Comparison of ENCODE assay signal across 10 cellular contexts in the genomic region with DNA sequence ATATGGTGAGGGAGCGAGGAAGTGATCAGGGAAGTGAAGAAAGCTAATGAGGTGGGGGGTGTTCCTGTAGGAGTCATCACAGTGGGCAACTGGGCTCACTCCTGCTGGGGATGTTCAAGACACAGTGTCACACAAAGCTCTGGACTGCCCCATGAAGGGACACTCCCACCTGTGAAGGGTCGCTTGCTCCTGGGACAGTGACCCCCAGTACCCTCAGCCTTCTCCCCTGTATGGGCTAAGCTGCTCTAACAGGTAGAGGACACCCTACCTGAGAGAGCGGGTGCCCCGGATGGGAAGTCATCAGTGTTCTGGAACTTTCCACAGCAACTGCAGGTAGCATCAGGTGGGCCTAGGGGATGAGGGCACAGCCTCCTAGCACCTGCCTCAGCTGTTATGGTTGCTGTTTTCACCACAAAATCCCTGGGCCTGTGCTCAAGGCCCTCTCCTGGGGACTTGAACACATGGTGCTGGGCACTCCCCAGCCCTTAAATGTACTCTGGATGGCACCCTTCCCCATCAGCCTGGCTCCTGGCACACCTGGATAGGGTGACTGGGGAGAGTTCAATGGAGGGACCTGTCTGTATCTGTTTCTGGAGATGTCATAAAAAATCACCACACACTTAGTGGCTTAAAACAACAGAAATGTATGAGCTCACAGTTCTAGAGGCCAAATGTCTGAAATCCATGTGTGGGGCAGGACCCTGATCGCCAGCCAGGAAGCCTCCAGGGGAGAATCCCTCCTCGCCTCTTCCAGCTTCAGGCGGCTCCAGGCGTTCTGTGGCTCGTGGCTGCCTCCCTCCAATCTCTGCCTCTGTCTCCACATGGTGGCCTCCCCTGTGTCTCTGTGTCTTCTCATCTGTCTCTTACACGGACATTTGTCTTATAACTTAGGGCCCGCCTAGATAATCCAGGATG.
DNase-seq lines count a peak whose midpoint lies in the region; ATAC-seq and TF ChIP-seq lines count a peak whose summit lies in the region.
"Had no signal": no experiment of that assay in that cellular context is flagged by ENCODE, and none has a peak within 500 bp of the region (broad histone marks: within the 10 kb centered on the region; RNA-seq: fewer than 3 reads in every experiment).

No MANE protein-coding gene starts in this region.

- H3K4me3 Mint-ChIP-seq in chondrocyte (ENCODE audit: unreplicated experiment): no peak overlapping the region
- H3K4me3 Mint-ChIP-seq in stimulated activated naive B cell treated with anti-CD40 and anti-IgM and Interleukin-4, amounts not matched to agents 10 μg/mL and 1 μg/mL and 100 μg/mL, for 72 hours: no peak overlapping the region
- H3K4me3 Mint-ChIP-seq in activated CD8-positive, alpha-beta T cell treated with anti-CD3 and anti-CD28 coated beads, Interleukin-2, amount 10 ng/mL, durations not matched to agents 7 days and 5 days: no peak overlapping the region
- no peak overlapping the region for H3K4me3 Mint-ChIP-seq in GM23338
- H3K4me3 Mint-ChIP-seq: activated naive CD8-positive, alpha-beta T cell treated with anti-CD3 and anti-CD28 coated beads for 36 hours had no signal

- H3K36me3 ChIP-seq in IMR-90 (ENCODE audit: control insufficient read depth, insufficient read depth, low read length) (no peaks in the 10 kb centered on the region), smooth muscle cell (ENCODE audit: low read depth) (no peaks in the 10 kb centered on the region), GM23338 (ENCODE audit: insufficient read depth) (no peaks in the 10 kb centered on the region)

- no peak overlapping the region for H2BK5ac ChIP-seq in IMR-90 (ENCODE audit: low read depth, low read length, poor library complexity, severe bottlenecking)

- H3K27me3 ChIP-seq in IMR-90 (ENCODE audit: control insufficient read depth, insufficient read depth, low read length) (no peaks in the 10 kb centered on the region), smooth muscle cell (ENCODE audit: low read depth) (no peaks in the 10 kb centered on the region), GM23338 (ENCODE audit: insufficient read depth) (no peaks in the 10 kb centered on the region)

- H4K8ac ChIP-seq in IMR-90 (ENCODE audit: low read depth in 2 of 2, low read length in 2 of 2): peak overlapping the region in 1 of 2 experiments; percentile 17; a peak in 1 of 4 replicates

- peak overlapping the region; percentile 27; the same call in 1 of the 2 replicates for H2BK20ac ChIP-seq in IMR-90 (ENCODE audit: low read depth, low read length)

- H3K9ac ChIP-seq in IMR-90 (ENCODE audit: low read depth, low read length) (no peak overlapping the region), smooth muscle cell (ENCODE audit: low read depth) (no peak overlapping the region)

- H3K36me3 Mint-ChIP-seq in chondrocyte (ENCODE audit: low read depth): no peaks in the 10 kb centered on the region
- no peaks in the 10 kb centered on the region for H3K36me3 Mint-ChIP-seq in stimulated activated naive B cell treated with anti-CD40 and anti-IgM and Interleukin-4, amounts not matched to agents 10 μg/mL and 1 μg/mL and 100 μg/mL, for 72 hours
- H3K36me3 Mint-ChIP-seq in activated CD8-positive, alpha-beta T cell treated with anti-CD3 and anti-CD28 coated beads, Interleukin-2, amount 10 ng/mL, durations not matched to agents 7 days and 5 days (ENCODE audit: low read depth): no peaks in the 10 kb centered on the region
- H3K36me3 Mint-ChIP-seq in GM23338 (ENCODE audit: low read depth): no peaks in the 10 kb centered on the region
- H3K36me3 Mint-ChIP-seq: activated naive CD8-positive, alpha-beta T cell treated with anti-CD3 and anti-CD28 coated beads for 36 hours had no signal

- H3K27ac ChIP-seq in IMR-90 (ENCODE audit: insufficient read depth, low read length): no peak overlapping the region
- H3K27ac ChIP-seq in smooth muscle cell (ENCODE audit: low read depth): peak overlapping the region; percentile 51
- no peak overlapping the region for H3K27ac ChIP-seq in GM23338 (ENCODE audit: low read depth)

- H4K5ac ChIP-seq in IMR-90 (ENCODE audit: low read depth, low read length): 0 out of 2 replicates have a peak overlapping the region, but pooled peaks have one; percentile 15

- H3K27me3 Mint-ChIP-seq in chondrocyte (ENCODE audit: low read depth) (no peaks in the 10 kb centered on the region), GM23338 (ENCODE audit: insufficient read depth, low read depth, poor library complexity) (peaks cover 2% of the 10 kb centered on the region)
- H3K27me3 Mint-ChIP-seq in stimulated activated naive B cell treated with anti-CD40 and anti-IgM and Interleukin-4, amounts not matched to agents 10 μg/mL and 1 μg/mL and 100 μg/mL, for 72 hours: peaks cover 20 to 28% of the 10 kb centered on the region in 2 donors
- peaks cover 10% of the 10 kb centered on the region for H3K27me3 Mint-ChIP-seq in activated CD8-positive, alpha-beta T cell treated with anti-CD3 and anti-CD28 coated beads, Interleukin-2, amount 10 ng/mL, durations not matched to agents 7 days and 5 days (ENCODE audit: low read depth)

- no peaks in the 10 kb centered on the region for H3K9me2 ChIP-seq in GM23338 (ENCODE audit: insufficient read depth)

- H3K79me2 ChIP-seq in smooth muscle cell (ENCODE audit: low read depth) (no peaks in the 10 kb centered on the region), GM23338 (replicated peaks; ENCODE audit: insufficient read depth) (no peaks in the 10 kb centered on the region)

- no peaks in the 10 kb centered on the region for H3K9me3 Mint-ChIP-seq in chondrocyte (ENCODE audit: low read depth)
- no peaks in the 10 kb centered on the region for H3K9me3 Mint-ChIP-seq in stimulated activated naive B cell treated with anti-CD40 and anti-IgM and Interleukin-4, amounts not matched to agents 10 μg/mL and 1 μg/mL and 100 μg/mL, for 72 hours
- no peaks in the 10 kb centered on the region for H3K9me3 Mint-ChIP-seq in activated CD8-positive, alpha-beta T cell treated with anti-CD3 and anti-CD28 coated beads, Interleukin-2, amount 10 ng/mL, durations not matched to agents 7 days and 5 days (ENCODE audit: insufficient read depth)
- no peaks in the 10 kb centered on the region for H3K9me3 Mint-ChIP-seq in GM23338
- H3K9me3 Mint-ChIP-seq: activated naive CD8-positive, alpha-beta T cell treated with anti-CD3 and anti-CD28 coated beads for 36 hours had no signal

- peak overlapping the region; percentile 20; the same call in 1 of the 2 replicates for H4K91ac ChIP-seq in IMR-90 (ENCODE audit: insufficient read depth, low read depth, low read length)

- BruUV-seq in IMR-90 (replicated peaks; lab: Mats Ljungman, UMichigan): no TSS peak

- in situ Hi-C loops in IMR-90 (cut with MboI; ENCODE audit: low sequenced_read_pairs): no loop called here

- H3K4me3 ChIP-seq in IMR-90 (ENCODE audit: insufficient read depth, low read depth, low read length): no peak overlapping the region
- no peak overlapping the region for H3K4me3 ChIP-seq in smooth muscle cell
- no peak overlapping the region for H3K4me3 ChIP-seq in GM23338

- dilution Hi-C loops in IMR-90 (cut with HindIII; ENCODE audit: low sequenced_read_pairs, unreplicated experiment): no loop called here

- H4K20me1 ChIP-seq in IMR-90 (ENCODE audit: insufficient read depth, low read length) (no peaks in the 10 kb centered on the region), smooth muscle cell (ENCODE audit: low read depth) (no peaks in the 10 kb centered on the region), GM23338 (replicated peaks; ENCODE audit: insufficient read depth) (no peaks in the 10 kb centered on the region)

- WGBS in IMR-90 (ENCODE audit: extremely low coverage in 2 of 2, insufficient read length in 1 of 2), 2 experiments: 80% methylated on average over 6 of the region's 11 CpGs; no CpG with 5 or more reads in 1 of the 2 experiments
- 45% methylated on average over 11 of the region's 11 CpGs for WGBS in smooth muscle cell (ENCODE audit: low lambda C conversion rate)

- intact Hi-C loops in IMR-90 (cut with micrococcal nuclease): no loop called here

- peak overlapping the region; percentile 54 for H2BK120ac ChIP-seq in IMR-90 (ENCODE audit: low read depth, low read length)

- H2AK9ac ChIP-seq in IMR-90 (replicated peaks; ENCODE audit: low read depth, low read length, poor library complexity): peak overlapping the region; percentile 48

- H3K4me1 Mint-ChIP-seq in chondrocyte (ENCODE audit: low read depth) (peaks cover 49% of the 10 kb centered on the region), GM23338 (peaks cover 7% of the 10 kb centered on the region)
- peaks cover 0 to 15% of the 10 kb centered on the region in 2 donors for H3K4me1 Mint-ChIP-seq in stimulated activated naive B cell treated with anti-CD40 and anti-IgM and Interleukin-4, amounts not matched to agents 10 μg/mL and 1 μg/mL and 100 μg/mL, for 72 hours
- H3K4me1 Mint-ChIP-seq in activated CD8-positive, alpha-beta T cell treated with anti-CD3 and anti-CD28 coated beads, Interleukin-2, amount 10 ng/mL, durations not matched to agents 7 days and 5 days (ENCODE audit: low read depth): peaks cover 3% of the 10 kb centered on the region

- H3K56ac ChIP-seq in IMR-90 (ENCODE audit: extremely low read depth, insufficient read depth, low read length): no peak overlapping the region

- peaks cover 20% of the 10 kb centered on the region for H3K4me1 ChIP-seq in IMR-90 (ENCODE audit: control insufficient read depth, insufficient read depth, low read length)
- H3K4me1 ChIP-seq in smooth muscle cell (ENCODE audit: low read depth): peaks cover 14% of the 10 kb centered on the region
- H3K4me1 ChIP-seq in GM23338 (ENCODE audit: insufficient read depth): peaks cover 4% of the 10 kb centered on the region; the same call in 1 of the 2 replicates

- H2BK15ac ChIP-seq in IMR-90 (ENCODE audit: low read depth, low read length): 0 out of 3 replicates have a peak overlapping the region, but pooled peaks have one; percentile 11

- ATAC-seq in IMR-90 (ENCODE audit: low read depth) (peak; percentile 15; the same call in 1 of the 2 replicates), GM23338 (no peak)
- no peak for ATAC-seq in stimulated activated naive B cell treated with anti-CD40 and anti-IgM and Interleukin-4, amounts not matched to agents 10 μg/mL and 1 μg/mL and 100 μg/mL, for 72 hours (replicated peaks)
- no peak for ATAC-seq in activated CD8-positive, alpha-beta T cell treated with anti-CD3 and anti-CD28 coated beads, Interleukin-2, amount 10 ng/mL, durations not matched to agents 7 days and 5 days

- H3K9me1 ChIP-seq in IMR-90 (ENCODE audit: insufficient read depth, low read length): peaks cover 16% of the 10 kb centered on the region

- H2AFZ ChIP-seq in IMR-90 (replicated peaks; ENCODE audit: low read length, poor library complexity) (no peak overlapping the region), smooth muscle cell (ENCODE audit: low read depth) (no peak overlapping the region), GM23338 (no peak overlapping the region)

- H3K4ac ChIP-seq in IMR-90 (ENCODE audit: low read depth, low read length): peak overlapping the region; percentile 46

- CTCF ChIA-PET in IMR-90 (lab: Yijun Ruan, JAX): no interaction called here
- CTCF ChIA-PET in activated CD8-positive, alpha-beta T cell treated with anti-CD3 and anti-CD28 coated beads, Interleukin-2, amount 10 ng/mL, durations not matched to agents 7 days and 5 days (lab: Charles Lee): interaction anchor here (1.3 kb wide), 1 partner anchor 13 kb away, joined by 4 read pairs; no protein-coding TSS in a partner anchor

- POLR2A ChIA-PET in IMR-90 (lab: Charles Lee; ENCODE audit: unreplicated experiment): no interaction called here
- POLR2A ChIA-PET in activated CD8-positive, alpha-beta T cell treated with anti-CD3 and anti-CD28 coated beads, Interleukin-2, amount 10 ng/mL, durations not matched to agents 7 days and 5 days (lab: Charles Lee): no interaction called here

- H3K79me1 ChIP-seq in IMR-90 (ENCODE audit: low read depth in 1 of 2, low read length in 2 of 2): no peaks in the 10 kb centered on the region

- peak overlapping the region; percentile 63 for H2AK5ac ChIP-seq in IMR-90 (ENCODE audit: low read depth, low read length)

- TF ChIP-seq RAD21 in IMR-90 (IDR thresholded peaks at IDR 0.05; ENCODE audit: low read length): no peak

- no peak overlapping the region for H3K4me2 ChIP-seq in IMR-90 (ENCODE audit: low read depth, low read length)
- peak overlapping the region; percentile 22 for H3K4me2 ChIP-seq in smooth muscle cell
- H3K4me2 ChIP-seq in GM23338: no peak overlapping the region

- TF ChIP-seq CTCF in IMR-90 (conservative IDR thresholded peaks at IDR 0.05; ENCODE audit: low read depth, low read length): no peak
- no peak for TF ChIP-seq CTCF in chondrocyte (IDR thresholded peaks at IDR 0.05)
- no peak for TF ChIP-seq CTCF in smooth muscle cell (IDR thresholded peaks at IDR 0.05; ENCODE audit: borderline replicate concordance, insufficient read depth, poor library complexity, severe bottlenecking)
- TF ChIP-seq CTCF in GM23338 (conservative IDR thresholded peaks at IDR 0.05; ENCODE audit: low read depth in 2 of 2): no peak

- DNase-seq in IMR-90 (peak; percentile 57), chondrocyte (ENCODE audit: low spot score) (no peak), iris pigment epithelial cell (ENCODE audit: low read depth) (peak; percentile 48), smooth muscle cell (lab: John Stamatoyannopoulos, UW; ENCODE audit: unreplicated experiment) (no peak), NCI-H1048 (lab: John Stamatoyannopoulos, UW) (no peak), GM23338 (ENCODE audit: low spot score) (no peak)
- no peak for DNase-seq in stimulated activated naive B cell treated with anti-CD40 and anti-IgM and Interleukin-4, amounts not matched to agents 10 μg/mL and 1 μg/mL and 100 μg/mL, for 72 hours
- DNase-seq in activated CD8-positive, alpha-beta T cell treated with anti-CD3 and anti-CD28 coated beads, Interleukin-2, amount 10 ng/mL, durations not matched to agents 7 days and 5 days: no peak
- DNase-seq: activated naive CD8-positive, alpha-beta T cell treated with anti-CD3 and anti-CD28 coated beads for 36 hours; DMS79 had no signal

- peak overlapping the region; percentile 22; the same call in 1 of the 2 replicates for H3K14ac ChIP-seq in IMR-90 (replicated peaks; ENCODE audit: low read depth, low read length)

- H3K9me3 ChIP-seq in IMR-90 (ENCODE audit: control insufficient read depth, insufficient read depth, low read length): no peaks in the 10 kb centered on the region
- no peaks in the 10 kb centered on the region for H3K9me3 ChIP-seq in smooth muscle cell (replicated peaks; ENCODE audit: low read depth)

- peak overlapping the region; percentile 28 for H3K27ac Mint-ChIP-seq in chondrocyte (ENCODE audit: unreplicated experiment)
- no peak overlapping the region for H3K27ac Mint-ChIP-seq in stimulated activated naive B cell treated with anti-CD40 and anti-IgM and Interleukin-4, amounts not matched to agents 10 μg/mL and 1 μg/mL and 100 μg/mL, for 72 hours
- H3K27ac Mint-ChIP-seq in activated CD8-positive, alpha-beta T cell treated with anti-CD3 and anti-CD28 coated beads, Interleukin-2, amount 10 ng/mL, durations not matched to agents 7 days and 5 days: no peak overlapping the region
- H3K27ac Mint-ChIP-seq in GM23338: no peak overlapping the region
- H3K27ac Mint-ChIP-seq: activated naive CD8-positive, alpha-beta T cell treated with anti-CD3 and anti-CD28 coated beads for 36 hours had no signal

- peak overlapping the region; percentile 6; the same call in 1 of the 2 replicates for H3K18ac ChIP-seq in IMR-90 (ENCODE audit: low read depth, low read length)

- peak overlapping the region; percentile 17; the same call in 1 of the 2 replicates for H3K23ac ChIP-seq in IMR-90 (ENCODE audit: low read depth, low read length)

- TF ChIP-seq POLR2A in IMR-90 (IDR thresholded peaks at IDR 0.05; ENCODE audit: low read depth, low read length): no peak

- H3F3A ChIP-seq in smooth muscle cell (ENCODE audit: low read depth): peaks cover under 1% of the 10 kb centered on the region
- H3F3A ChIP-seq in GM23338 (replicated peaks; ENCODE audit: low read depth): no peaks in the 10 kb centered on the region

Comparison
In these comparisons a context has a peak if more than half of its experiments do, and no peak if none do; other contexts are left out.
1. DNase-seq: peak in IMR-90 (single experiment) and iris pigment epithelial cell (single experiment); none in chondrocyte (single experiment), smooth muscle cell (single experiment), stimulated activated naive B cell treated with anti-CD40 and anti-IgM and Interleukin-4, amounts not matched to agents 10 μg/mL and 1 μg/mL and 100 μg/mL, for 72 hours (single experiment), activated CD8-positive, alpha-beta T cell treated with anti-CD3 and anti-CD28 coated beads, Interleukin-2, amount 10 ng/mL, durations not matched to agents 7 days and 5 days (single experiment), NCI-H1048 (single experiment) and GM23338 (single experiment).